ENCODE assay signal across 10 cellular contexts in the genomic region with DNA sequence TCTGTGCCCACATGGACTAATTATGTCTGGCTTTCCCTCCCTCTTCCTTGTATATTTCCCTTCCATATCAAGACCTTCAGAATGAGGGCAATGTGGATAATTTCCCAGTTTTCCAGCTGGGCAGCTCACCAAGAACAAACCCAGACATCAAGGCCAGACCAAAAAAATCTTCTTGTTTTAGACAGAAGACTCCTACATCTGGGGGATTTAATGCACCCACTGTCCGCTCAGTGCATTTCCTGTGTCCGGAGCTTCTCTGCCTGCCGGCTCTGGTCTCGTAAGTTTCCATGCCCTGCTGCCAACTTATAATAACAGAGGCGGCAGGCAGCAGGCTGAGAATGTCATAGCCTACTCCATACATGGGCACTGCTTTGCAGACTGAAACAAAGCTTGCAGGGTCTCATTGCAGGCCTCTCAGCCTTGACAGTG.
DNase-seq lines count a peak whose midpoint lies in the region; ATAC-seq and TF ChIP-seq lines count a peak whose summit lies in the region.
"Had no signal": no experiment of that assay in that cellular context is flagged by ENCODE, and none has a peak within 500 bp of the region (broad histone marks: within the 10 kb centered on the region; RNA-seq: fewer than 3 reads in every experiment).

No MANE protein-coding gene starts in this region.

- H3K4me3 ChIP-seq in fibroblast of the aortic adventitia (ENCODE audit: low read depth, low read length) (no peak overlapping the region), neural progenitor cell (no peak overlapping the region), aorta (ENCODE audit: low read length in 2 of 2) (no peak overlapping the region)

- no peak for ATAC-seq in activated naive CD8-positive, alpha-beta T cell treated with anti-CD3 and anti-CD28 coated beads, Interleukin-2, amount 50 U/mL, for 24 hours
- ATAC-seq in aorta (ENCODE audit: low FRiP score) (peak; percentile 88), GM21825 (IDR thresholded peaks at IDR 0.05; ENCODE audit: unreplicated experiment) (no peak)
- no peak for ATAC-seq in CD4-positive, alpha-beta T cell (ENCODE audit: poor library complexity)

- H4K20me1 ChIP-seq in neural progenitor cell (ENCODE audit: low read depth) = peaks cover 16% of the 10 kb centered on the region

- no peak overlapping the region for H3K27ac ChIP-seq in neural progenitor cell
- peak overlapping the region; percentile 82 to 97 for H3K27ac ChIP-seq in aorta (ENCODE audit: low read depth in 1 of 2, low read length in 2 of 2)
- H3K27ac ChIP-seq in CD4-positive, alpha-beta T cell (ENCODE audit: low read depth, low read length) = no peak overlapping the region
- H3K27ac ChIP-seq: RWPE1 had no signal

- H3K27ac Mint-ChIP-seq in activated naive CD8-positive, alpha-beta T cell treated with anti-CD3 and anti-CD28 coated beads for 36 hours = peak overlapping the region; percentile 73
- no peak overlapping the region for H3K27ac Mint-ChIP-seq in activated naive CD8-positive, alpha-beta T cell treated with anti-CD3 and anti-CD28 coated beads, Interleukin-2, amount 50 U/mL, for 24 hours
- H3K27ac Mint-ChIP-seq in neural progenitor cell = peak overlapping the region; percentile 98
- H3K27ac Mint-ChIP-seq in CD4-positive, alpha-beta T cell = no peak overlapping the region

- H3K9me3 Mint-ChIP-seq in activated naive CD8-positive, alpha-beta T cell treated with anti-CD3 and anti-CD28 coated beads for 36 hours = peaks cover 10% of the 10 kb centered on the region
- peaks cover 14% of the 10 kb centered on the region for H3K9me3 Mint-ChIP-seq in activated naive CD8-positive, alpha-beta T cell treated with anti-CD3 and anti-CD28 coated beads, Interleukin-2, amount 50 U/mL, for 24 hours
- H3K9me3 Mint-ChIP-seq in neural progenitor cell = peaks cover 23% of the 10 kb centered on the region
- H3K9me3 Mint-ChIP-seq in CD4-positive, alpha-beta T cell = peaks cover 11% of the 10 kb centered on the region

- no peaks in the 10 kb centered on the region for H3K4me1 Mint-ChIP-seq in activated naive CD8-positive, alpha-beta T cell treated with anti-CD3 and anti-CD28 coated beads for 36 hours
- peaks cover 19% of the 10 kb centered on the region for H3K4me1 Mint-ChIP-seq in activated naive CD8-positive, alpha-beta T cell treated with anti-CD3 and anti-CD28 coated beads, Interleukin-2, amount 50 U/mL, for 24 hours
- H3K4me1 Mint-ChIP-seq in neural progenitor cell = peaks cover 43% of the 10 kb centered on the region
- H3K4me1 Mint-ChIP-seq in CD4-positive, alpha-beta T cell (ENCODE audit: low read depth) = no peaks in the 10 kb centered on the region

- H2AFZ ChIP-seq in neural progenitor cell (replicated peaks) = no peak overlapping the region

- no peaks in the 10 kb centered on the region for H3K27me3 ChIP-seq in neural progenitor cell
- no peaks in the 10 kb centered on the region for H3K27me3 ChIP-seq in aorta (ENCODE audit: control insufficient read depth in 1 of 2, insufficient read depth in 2 of 2, low read length in 1 of 2)
- no peaks in the 10 kb centered on the region for H3K27me3 ChIP-seq in CD4-positive, alpha-beta T cell (ENCODE audit: control insufficient read depth, insufficient read depth, low read length)

- H3K36me3 ChIP-seq in neural progenitor cell = no peaks in the 10 kb centered on the region
- H3K36me3 ChIP-seq in aorta (ENCODE audit: control insufficient read depth in 1 of 2, insufficient read depth in 2 of 2, low read length in 1 of 2) = peaks cover 0 to 2% of the 10 kb centered on the region in 2 donors

- H3K36me3 Mint-ChIP-seq in activated naive CD8-positive, alpha-beta T cell treated with anti-CD3 and anti-CD28 coated beads for 36 hours = peaks cover 75% of the 10 kb centered on the region
- H3K36me3 Mint-ChIP-seq in activated naive CD8-positive, alpha-beta T cell treated with anti-CD3 and anti-CD28 coated beads, Interleukin-2, amount 50 U/mL, for 24 hours (ENCODE audit: low read depth) = peaks cover 70% of the 10 kb centered on the region
- peaks cover 31% of the 10 kb centered on the region for H3K36me3 Mint-ChIP-seq in neural progenitor cell
- H3K36me3 Mint-ChIP-seq in CD4-positive, alpha-beta T cell (ENCODE audit: low read depth) = peaks cover 96% of the 10 kb centered on the region

- CTCF ChIA-PET in CD4-positive, alpha-beta T cell (lab: Charles Lee) = no interaction called here

- no peaks in the 10 kb centered on the region for H3K27me3 Mint-ChIP-seq in activated naive CD8-positive, alpha-beta T cell treated with anti-CD3 and anti-CD28 coated beads for 36 hours
- no peaks in the 10 kb centered on the region for H3K27me3 Mint-ChIP-seq in activated naive CD8-positive, alpha-beta T cell treated with anti-CD3 and anti-CD28 coated beads, Interleukin-2, amount 50 U/mL, for 24 hours
- H3K27me3 Mint-ChIP-seq in neural progenitor cell (ENCODE audit: insufficient read depth, low read depth) = peaks cover 4% of the 10 kb centered on the region
- no peaks in the 10 kb centered on the region for H3K27me3 Mint-ChIP-seq in CD4-positive, alpha-beta T cell

- intact Hi-C loops in aorta (cut with DNase I) = no loop called here
- intact Hi-C loops in CD4-positive, alpha-beta T cell (cut with DNase I, micrococcal nuclease) = no loop called here

- peaks cover 8% of the 10 kb centered on the region for H3K9me3 ChIP-seq in neural progenitor cell (ENCODE audit: low read depth)
- H3K9me3 ChIP-seq in aorta (ENCODE audit: control insufficient read depth, low read length) = no peaks in the 10 kb centered on the region
- peaks cover 10% of the 10 kb centered on the region for H3K9me3 ChIP-seq in CD4-positive, alpha-beta T cell (ENCODE audit: control insufficient read depth, low read length)

- H3K4me1 ChIP-seq in neural progenitor cell (peaks cover 27% of the 10 kb centered on the region), aorta (ENCODE audit: control insufficient read depth in 1 of 2, insufficient read depth in 2 of 2, low read length in 2 of 2) (peaks cover 8 to 15% of the 10 kb centered on the region in 2 donors)

- TF ChIP-seq CTCF in fibroblast of the aortic adventitia (IDR thresholded peaks at IDR 0.05; ENCODE audit: insufficient read depth, low read length) (no peak), neural progenitor cell (IDR thresholded peaks at IDR 0.05) (no peak)
- TF ChIP-seq CTCF in CD4-positive, alpha-beta T cell (IDR thresholded peaks at IDR 0.05) = no peak

- no peak overlapping the region for H3K9ac ChIP-seq in neural progenitor cell

- POLR2A ChIA-PET in CD4-positive, alpha-beta T cell (lab: Charles Lee) = no interaction called here

- no peak overlapping the region for H3K4me2 ChIP-seq in neural progenitor cell

- DNase-seq in activated naive CD8-positive, alpha-beta T cell treated with anti-CD3 and anti-CD28 coated beads for 36 hours = no peak
- no peak for DNase-seq in activated naive CD8-positive, alpha-beta T cell treated with anti-CD3 and anti-CD28 coated beads, Interleukin-2, amount 50 U/mL, for 24 hours
- DNase-seq in fibroblast of the aortic adventitia (ENCODE audit: low read depth) (peak; percentile 64), neural progenitor cell (ENCODE audit: low spot score) (no peak), aorta (peak in 1 of 2 donors; percentile 74), NCI-H1105 treated with DMSO at 0.1 percent for 48 hours (lab: John Stamatoyannopoulos, UW) (no peak)
- no peak for DNase-seq in CD4-positive, alpha-beta T cell
- DNase-seq: stimulated activated CD4-positive, alpha-beta T cell treated with anti-CD3 and anti-CD28 coated beads, Interleukin-1b, Interleukin-23, amount 100 ng/mL, for 48 hours had no signal

- peaks cover 23% of the 10 kb centered on the region for H3F3A ChIP-seq in neural progenitor cell (ENCODE audit: low read depth)

- no peak overlapping the region for H3K4me3 Mint-ChIP-seq in activated naive CD8-positive, alpha-beta T cell treated with anti-CD3 and anti-CD28 coated beads for 36 hours
- no peak overlapping the region for H3K4me3 Mint-ChIP-seq in activated naive CD8-positive, alpha-beta T cell treated with anti-CD3 and anti-CD28 coated beads, Interleukin-2, amount 50 U/mL, for 24 hours
- H3K4me3 Mint-ChIP-seq in neural progenitor cell = peak overlapping the region; percentile 30
- H3K4me3 Mint-ChIP-seq in CD4-positive, alpha-beta T cell = no peak overlapping the region

- no peaks in the 10 kb centered on the region for H3K79me2 ChIP-seq in neural progenitor cell (ENCODE audit: low read depth)

- WGBS in aorta, 2 donors = 1 to 4% methylated on average over 5 of the region's 5 CpGs

Comparison
In these comparisons a context has a peak if more than half of its experiments do, and no peak if none do; other contexts are left out.
1. H3K27ac Mint-ChIP-seq: peak in activated naive CD8-positive, alpha-beta T cell treated with anti-CD3 and anti-CD28 coated beads for 36 hours (single experiment) and neural progenitor cell (single experiment); none in activated naive CD8-positive, alpha-beta T cell treated with anti-CD3 and anti-CD28 coated beads, Interleukin-2, amount 50 U/mL, for 24 hours (single experiment) and CD4-positive, alpha-beta T cell (single experiment).
2. H3K27ac ChIP-seq: peak in aorta (2 of 2); none in neural progenitor cell (single experiment) and CD4-positive, alpha-beta T cell (single experiment).